In genomic region chr20:2654831-2655230, GRCh38 we compare ENCODE assay signal across 11 cellular contexts. TPM values are rescaled to one million over a fixed set of nuclear protein-coding genes. Genes with fewer than 3 reads are reported as not detected.
DNase-seq lines count a peak whose midpoint lies in the region; ATAC-seq and TF ChIP-seq lines count a peak whose summit lies in the region.
"Had no signal": no experiment of that assay in that cellular context is flagged by ENCODE, and none has a peak within 500 bp of the region (broad histone marks: within the 10 kb centered on the region; RNA-seq: fewer than 3 reads in every experiment).

No MANE protein-coding gene starts in this region.

- H3K4me3 ChIP-seq in Caco-2 (ENCODE audit: low read depth, low read length), result no peak overlapping the region
- no peak overlapping the region for H3K4me3 ChIP-seq in naive thymus-derived CD4-positive, alpha-beta T cell (ENCODE audit: low read length)
- no peak overlapping the region for H3K4me3 ChIP-seq in vagina
- H3K4me3 ChIP-seq: testis had no signal

- intact Hi-C loops in Caco-2 (cut with micrococcal nuclease; ENCODE audit: unreplicated experiment) (loop anchor here (5.0 kb wide), 1 partner anchor 148 kb away; the partner anchor contains the start of gene ZNF343), vagina (cut with DNase I) (loop anchor here (10.0 kb wide), 1 partner anchor 120 kb away; the partner anchor contains the start of gene TMC2)
- intact Hi-C loops in naive thymus-derived CD4-positive, alpha-beta T cell (cut with micrococcal nuclease), result loop anchor here in 1 of 2 donors (5.0 kb wide), 3 partner anchors 392 to 1428 kb away; partner anchors contain the start of genes FKBP1A, MRPS26 and RAD21L1

- CTCF ChIA-PET in Caco-2 (lab: Charles Lee), result interaction anchor here (0.6 kb wide), 1 partner anchor 136 kb away, joined by 4 read pairs; no protein-coding TSS in a partner anchor
- CTCF ChIA-PET in naive thymus-derived CD4-positive, alpha-beta T cell (lab: Charles Lee), result interaction anchor here (0.7 to 1.0 kb wide), 2 partner anchors 8 to 10 kb away, joined by 3 read pairs; no protein-coding TSS in a partner anchor

- no TSS peak for BruUV-seq in Caco-2 (replicated peaks; lab: Mats Ljungman, UMichigan)

- H3K36me3 ChIP-seq in Caco-2 (ENCODE audit: control insufficient read depth, insufficient read depth, low read length) (peaks cover 23% of the 10 kb centered on the region), vagina (peaks cover 3 to 56% of the 10 kb centered on the region in 2 donors)
- peaks cover 41 to 63% (median 43%) of the 10 kb centered on the region in 3 experiments for H3K36me3 ChIP-seq in naive thymus-derived CD4-positive, alpha-beta T cell (ENCODE audit: control insufficient read depth in 2 of 3, insufficient read depth in 3 of 3, low read length in 3 of 3)

- peaks cover 12% of the 10 kb centered on the region for H3K4me1 ChIP-seq in Caco-2
- peaks cover 22 to 26% of the 10 kb centered on the region in 2 donors for H3K4me1 ChIP-seq in naive thymus-derived CD4-positive, alpha-beta T cell (ENCODE audit: control insufficient read depth in 2 of 2, insufficient read depth in 2 of 2, low read length in 2 of 2)
- peaks cover 28% of the 10 kb centered on the region for H3K4me1 ChIP-seq in vagina

- POLR2A ChIA-PET in Caco-2 (lab: Charles Lee), result interaction anchor here (1.0 kb wide), 1 partner anchor 9 kb away, joined by 3 read pairs; the partner anchor contains the start of gene IDH3B
- POLR2A ChIA-PET in activated naive CD8-positive, alpha-beta T cell treated with anti-CD3 and anti-CD28 coated beads, Interleukin-2, amount 10 ng/mL, durations not matched to agents 7 days and 5 days (lab: Charles Lee), result interaction anchor here (6.3 kb wide), 1 partner anchor 10 kb away, joined by 86 read pairs; the partner anchor contains the start of gene IDH3B
- POLR2A ChIA-PET in naive thymus-derived CD4-positive, alpha-beta T cell (lab: Charles Lee), result interaction anchor here (0.9 to 6.8 kb wide), 4 partner anchors 11 to 86 kb away, joined by 3 to 183 read pairs (median 12); partner anchors contain the start of gene IDH3B

- TF ChIP-seq POLR2A in vagina (IDR thresholded peaks at IDR 0.05), result no peak

- H3K4me1 Mint-ChIP-seq in Caco-2 (ENCODE audit: low read depth, unreplicated experiment), result peaks cover 7% of the 10 kb centered on the region
- H3K4me1 Mint-ChIP-seq in IgD-negative memory B cell, result peaks cover 9 to 15% (median 9%) of the 10 kb centered on the region in 3 donors
- H3K4me1 Mint-ChIP-seq in activated naive CD8-positive, alpha-beta T cell treated with anti-CD3 and anti-CD28 coated beads, Interleukin-2, amount 10 ng/mL, durations not matched to agents 7 days and 5 days, result peaks cover 36% of the 10 kb centered on the region
- H3K4me1 Mint-ChIP-seq in naive thymus-derived CD4-positive, alpha-beta T cell, result peaks cover 17 to 38% (median 35%) of the 10 kb centered on the region in 7 donors

- H3K9me3 Mint-ChIP-seq in Caco-2 (ENCODE audit: unreplicated experiment) (no peaks in the 10 kb centered on the region), IgD-negative memory B cell (no peaks in the 10 kb centered on the region)
- H3K9me3 Mint-ChIP-seq in activated naive CD8-positive, alpha-beta T cell treated with anti-CD3 and anti-CD28 coated beads, Interleukin-2, amount 10 ng/mL, durations not matched to agents 7 days and 5 days, result no peaks in the 10 kb centered on the region
- no peaks in the 10 kb centered on the region for H3K9me3 Mint-ChIP-seq in naive thymus-derived CD4-positive, alpha-beta T cell

- H3K36me3 Mint-ChIP-seq in Caco-2 (ENCODE audit: insufficient read depth, unreplicated experiment) (peaks cover 84% of the 10 kb centered on the region), IgD-negative memory B cell (peaks cover 4% of the 10 kb centered on the region)
- H3K36me3 Mint-ChIP-seq in activated naive CD8-positive, alpha-beta T cell treated with anti-CD3 and anti-CD28 coated beads, Interleukin-2, amount 10 ng/mL, durations not matched to agents 7 days and 5 days, result peaks cover 49% of the 10 kb centered on the region
- peaks cover 16 to 57% (median 35%) of the 10 kb centered on the region in 5 donors for H3K36me3 Mint-ChIP-seq in naive thymus-derived CD4-positive, alpha-beta T cell

- H3K27me3 Mint-ChIP-seq in Caco-2 (ENCODE audit: insufficient read depth, unreplicated experiment) (no peaks in the 10 kb centered on the region), IgD-negative memory B cell (no peaks in the 10 kb centered on the region)
- no peaks in the 10 kb centered on the region for H3K27me3 Mint-ChIP-seq in activated naive CD8-positive, alpha-beta T cell treated with anti-CD3 and anti-CD28 coated beads, Interleukin-2, amount 10 ng/mL, durations not matched to agents 7 days and 5 days
- no peaks in the 10 kb centered on the region for H3K27me3 Mint-ChIP-seq in naive thymus-derived CD4-positive, alpha-beta T cell

- H3K4me3 Mint-ChIP-seq in Caco-2 (ENCODE audit: unreplicated experiment) (peak overlapping the region; percentile 90), IgD-negative memory B cell (peak overlapping the region; percentile 62 to 93 (median 87))
- H3K4me3 Mint-ChIP-seq in activated naive CD8-positive, alpha-beta T cell treated with anti-CD3 and anti-CD28 coated beads, Interleukin-2, amount 10 ng/mL, durations not matched to agents 7 days and 5 days, result peak overlapping the region; percentile 89
- peak overlapping the region; percentile 86 to 92 (median 89) for H3K4me3 Mint-ChIP-seq in naive thymus-derived CD4-positive, alpha-beta T cell

- no peak for ATAC-seq in activated naive CD8-positive, alpha-beta T cell treated with anti-CD3 and anti-CD28 coated beads, Interleukin-2, amount 10 ng/mL, durations not matched to agents 7 days and 5 days (ENCODE audit: low read depth)
- no peak for ATAC-seq in naive thymus-derived CD4-positive, alpha-beta T cell
- ATAC-seq in GM19351 (IDR thresholded peaks at IDR 0.05; ENCODE audit: unreplicated experiment), result no peak
- ATAC-seq in GM19023 (IDR thresholded peaks at IDR 0.05; ENCODE audit: unreplicated experiment), result no peak

- H3K27me3 ChIP-seq in Caco-2 (replicated peaks; ENCODE audit: control insufficient read depth, insufficient read depth, low read length) (no peaks in the 10 kb centered on the region), vagina (no peaks in the 10 kb centered on the region)
- no peaks in the 10 kb centered on the region for H3K27me3 ChIP-seq in naive thymus-derived CD4-positive, alpha-beta T cell (ENCODE audit: control insufficient read depth in 2 of 2, insufficient read depth in 2 of 2, low read length in 2 of 2)
- H3K27me3 ChIP-seq: testis had no signal

- DNase-seq in Caco-2, result no peak
- no peak for DNase-seq in activated naive CD8-positive, alpha-beta T cell treated with anti-CD3 and anti-CD28 coated beads, Interleukin-2, amount 10 ng/mL, durations not matched to agents 7 days and 5 days
- no peak for DNase-seq in naive thymus-derived CD4-positive, alpha-beta T cell
- no peak for DNase-seq in medulla oblongata (ENCODE audit: extremely low spot score)
- DNase-seq in vagina (ENCODE audit: extremely low spot score in 2 of 2), result no peak
- DNase-seq: GF-D8; stimulated activated CD4-positive, alpha-beta T cell treated with anti-CD3 and anti-CD28 coated beads, Interleukin-1b, Interleukin-23, amount 100 ng/mL, for 48 hours; testis had no signal

- peak overlapping the region; percentile 58 for H3K27ac Mint-ChIP-seq in Caco-2 (ENCODE audit: unreplicated experiment)
- H3K27ac Mint-ChIP-seq in IgD-negative memory B cell, result peak overlapping the region; percentile 82 to 94 (median 85)
- H3K27ac Mint-ChIP-seq in activated naive CD8-positive, alpha-beta T cell treated with anti-CD3 and anti-CD28 coated beads, Interleukin-2, amount 10 ng/mL, durations not matched to agents 7 days and 5 days, result peak overlapping the region; percentile 87
- H3K27ac Mint-ChIP-seq in naive thymus-derived CD4-positive, alpha-beta T cell, result peak overlapping the region in 7 of 9 donors; percentile 10 to 86 (median 58)

- TF ChIP-seq CTCF in Caco-2 (IDR thresholded peaks at IDR 0.05; ENCODE audit: insufficient read depth in 1 of 2, low read depth in 1 of 2, low read length in 1 of 2, severe bottlenecking in 1 of 2, unreplicated experiment in 1 of 2) (no peak), vagina (IDR thresholded peaks at IDR 0.05) (no peak)

- H3K27ac ChIP-seq in naive thymus-derived CD4-positive, alpha-beta T cell (ENCODE audit: low read depth, low read length), result no peak overlapping the region
- no peak overlapping the region for H3K27ac ChIP-seq in vagina
- H3K27ac ChIP-seq: testis had no signal

- H3K9me3 ChIP-seq in Caco-2 (no peaks in the 10 kb centered on the region), vagina (no peaks in the 10 kb centered on the region)
- no peaks in the 10 kb centered on the region for H3K9me3 ChIP-seq in naive thymus-derived CD4-positive, alpha-beta T cell (ENCODE audit: control insufficient read depth in 2 of 3, low read length in 3 of 3)
- H3K9me3 ChIP-seq: testis had no signal

RNA-seq across cellular contexts. Expression of gene NOP56, which starts 2.4 kb away (rescaled TPM):
- total RNA-seq in Caco-2 (2022) (497 and 524 TPM in 2 replicates), vagina (87.7 TPM)
- polyA plus RNA-seq in IgD-negative memory B cell, result 123 TPM
- total RNA-seq in activated naive CD8-positive, alpha-beta T cell treated with anti-CD3 and anti-CD28 coated beads, Interleukin-2, amount 10 ng/mL, durations not matched to agents 7 days and 5 days, result 100 to 1,000 TPM; 322 to 330 TPM
- 100 to 1,000 TPM; 216 to 375 (median 287) TPM for total RNA-seq in naive thymus-derived CD4-positive, alpha-beta T cell
- polyA plus RNA-seq in naive thymus-derived CD4-positive, alpha-beta T cell, result 100 to 1,000 TPM in 1 of 2 donors, 10 to 100 TPM in 1; 89.0 to 129 TPM

RNA-seq across cellular contexts. Expression of gene IDH3B, which starts 9.2 kb away (rescaled TPM):
- total RNA-seq in Caco-2 (2022), result 123 and 137 TPM in 2 replicates
- 108 TPM for polyA plus RNA-seq in IgD-negative memory B cell
- 10 to 100 TPM; 95.8 to 96.7 TPM for total RNA-seq in activated naive CD8-positive, alpha-beta T cell treated with anti-CD3 and anti-CD28 coated beads, Interleukin-2, amount 10 ng/mL, durations not matched to agents 7 days and 5 days
- 100 to 1,000 TPM; 105 to 161 (median 107) TPM for total RNA-seq in naive thymus-derived CD4-positive, alpha-beta T cell
- polyA plus RNA-seq in naive thymus-derived CD4-positive, alpha-beta T cell, result 100 to 1,000 TPM; 101 to 135 TPM
- total RNA-seq in vagina, result 71.0 TPM

RNA-seq across cellular contexts. Expression of gene EBF4, which starts 37.7 kb away (rescaled TPM):
- 5.7 and 7.5 TPM in 2 replicates for total RNA-seq in Caco-2 (2022)
- polyA plus RNA-seq in IgD-negative memory B cell, result 1.1 TPM
- 1 to 10 TPM in 1 of 2 experiments, under 1 TPM in 1; 0.99 to 2.4 TPM for total RNA-seq in activated naive CD8-positive, alpha-beta T cell treated with anti-CD3 and anti-CD28 coated beads, Interleukin-2, amount 10 ng/mL, durations not matched to agents 7 days and 5 days
- total RNA-seq in naive thymus-derived CD4-positive, alpha-beta T cell, result 10 to 100 TPM in 1 of 5 experiments, 1 to 10 TPM in 4; 5.2 to 10.5 (median 7.7) TPM
- polyA plus RNA-seq in naive thymus-derived CD4-positive, alpha-beta T cell, result under 1 TPM; 0.09 to 0.33 TPM
- total RNA-seq in vagina, result 23.1 TPM
